ENCODE assay signal across 8 cellular contexts in the genomic region with DNA sequence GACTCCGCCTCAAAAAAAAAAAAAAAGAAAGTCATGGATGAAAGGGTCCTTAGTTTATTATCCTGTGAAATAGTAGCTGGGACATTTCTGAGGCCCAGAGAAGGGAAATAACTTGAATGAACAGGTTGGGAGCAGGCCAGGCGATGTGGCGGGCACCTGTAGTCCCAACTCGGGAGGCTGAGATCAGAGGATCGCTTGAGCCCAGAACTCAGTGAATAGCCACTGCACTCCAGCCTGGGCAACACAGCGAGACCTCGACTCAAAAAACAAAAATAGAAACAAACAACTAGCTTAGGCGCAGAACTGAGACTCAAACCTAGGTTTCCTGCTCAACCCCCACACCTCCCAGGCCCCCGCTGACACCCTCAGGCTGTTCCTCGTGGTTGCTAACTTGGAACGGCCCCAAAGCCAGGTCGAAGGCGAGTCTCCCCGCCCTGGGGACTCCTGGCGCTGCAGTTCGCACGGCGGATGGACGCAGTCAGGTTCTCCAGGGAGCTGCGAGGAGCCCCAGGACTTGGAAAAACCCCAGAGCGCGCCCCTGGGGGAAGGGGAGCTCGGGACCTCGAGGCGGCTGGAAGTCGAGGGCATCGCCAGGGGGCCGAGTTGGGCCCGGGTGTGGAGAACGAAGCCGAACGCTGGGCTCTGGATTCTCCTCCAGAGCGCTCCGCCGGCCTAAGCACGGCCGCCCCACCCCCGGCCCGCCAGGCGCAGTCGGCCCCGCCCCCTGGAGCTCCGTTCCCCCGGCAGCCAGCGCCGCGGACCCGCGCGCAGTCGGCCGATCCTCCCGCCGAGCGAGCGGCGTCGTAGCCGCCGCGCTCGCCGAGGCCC. TPM values are rescaled to one million over a fixed set of nuclear protein-coding genes. Genes with fewer than 3 reads are reported as not detected.
DNase-seq lines count a peak whose midpoint lies in the region; ATAC-seq and TF ChIP-seq lines count a peak whose summit lies in the region.

A gene with protein sequence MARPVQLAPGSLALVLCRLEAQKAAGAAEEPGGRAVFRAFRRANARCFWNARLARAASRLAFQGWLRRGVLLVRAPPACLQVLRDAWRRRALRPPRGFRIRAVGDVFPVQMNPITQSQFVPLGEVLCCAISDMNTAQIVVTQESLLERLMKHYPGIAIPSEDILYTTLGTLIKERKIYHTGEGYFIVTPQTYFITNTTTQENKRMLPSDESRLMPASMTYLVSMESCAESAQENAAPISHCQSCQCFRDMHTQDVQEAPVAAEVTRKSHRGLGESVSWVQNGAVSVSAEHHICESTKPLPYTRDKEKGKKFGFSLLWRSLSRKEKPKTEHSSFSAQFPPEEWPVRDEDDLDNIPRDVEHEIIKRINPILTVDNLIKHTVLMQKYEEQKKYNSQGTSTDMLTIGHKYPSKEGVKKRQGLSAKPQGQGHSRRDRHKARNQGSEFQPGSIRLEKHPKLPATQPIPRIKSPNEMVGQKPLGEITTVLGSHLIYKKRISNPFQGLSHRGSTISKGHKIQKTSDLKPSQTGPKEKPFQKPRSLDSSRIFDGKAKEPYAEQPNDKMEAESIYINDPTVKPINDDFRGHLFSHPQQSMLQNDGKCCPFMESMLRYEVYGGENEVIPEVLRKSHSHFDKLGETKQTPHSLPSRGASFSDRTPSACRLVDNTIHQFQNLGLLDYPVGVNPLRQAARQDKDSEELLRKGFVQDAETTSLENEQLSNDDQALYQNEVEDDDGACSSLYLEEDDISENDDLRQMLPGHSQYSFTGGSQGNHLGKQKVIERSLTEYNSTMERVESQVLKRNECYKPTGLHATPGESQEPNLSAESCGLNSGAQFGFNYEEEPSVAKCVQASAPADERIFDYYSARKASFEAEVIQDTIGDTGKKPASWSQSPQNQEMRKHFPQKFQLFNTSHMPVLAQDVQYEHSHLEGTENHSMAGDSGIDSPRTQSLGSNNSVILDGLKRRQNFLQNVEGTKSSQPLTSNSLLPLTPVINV (plus strand): TSS at position 768 of the 828 bp plus-strand sequence. CDS start 93 bp downstream, outside the sequence.

- peak within 1 kb of the TSS; percentile 81 for H2BK15ac ChIP-seq in neuronal stem cell (ENCODE audit: low read length)

- peaks cover 0 to 8% (median 3%) of the 10 kb centered on the region in 4 donors for H3K4me1 ChIP-seq in Peyer's patch
- peaks cover 3% of the 10 kb centered on the region in 2 donors for H3K4me1 ChIP-seq in neuronal stem cell (ENCODE audit: control insufficient read depth in 2 of 2, insufficient read depth in 1 of 2, low read depth in 1 of 2, low read length in 2 of 2)
- no peaks in the 10 kb centered on the region for H3K4me1 ChIP-seq in testis

- peak within 1 kb of the TSS; percentile 60 for H3K23ac ChIP-seq in neuronal stem cell (ENCODE audit: low read depth, low read length, poor library complexity)

- H2BK5ac ChIP-seq in neuronal stem cell (ENCODE audit: low read length), result peak within 1 kb of the TSS; percentile 66

- H2AK5ac ChIP-seq in neuronal stem cell (ENCODE audit: low read depth, low read length), result peak within 1 kb of the TSS; percentile 86

- WGBS in neuronal stem cell (ENCODE audit: extremely low coverage in 2 of 2, insufficient read length in 2 of 2, insufficient replicate concordance in 1 of 2), 2 donors, result no CpG with 5 or more reads among the region's 63 CpGs
- 5 to 23% methylated on average over 9 to 50 of the region's 63 CpGs for WGBS in testis, 2 donors

- H2BK12ac ChIP-seq in neuronal stem cell (ENCODE audit: low read length), result peak within 1 kb of the TSS; percentile 63

- H3K79me1 ChIP-seq in neuronal stem cell (ENCODE audit: low read depth, low read length), result peaks cover 2% of the 10 kb centered on the region

- peak within 1 kb of the TSS; percentile 96 for H3K4me2 ChIP-seq in neuronal stem cell (ENCODE audit: insufficient read depth, low read length, poor library complexity, severe bottlenecking)

- peak within 1 kb of the TSS; percentile 76 for H2BK120ac ChIP-seq in neuronal stem cell (ENCODE audit: low read depth, low read length)

- no peak for TF ChIP-seq POLR2A in Peyer's patch (IDR thresholded peaks at IDR 0.05)
- no peak for TF ChIP-seq POLR2A in testis (IDR thresholded peaks at IDR 0.05)

- H3K4ac ChIP-seq in neuronal stem cell (ENCODE audit: low read length), result no peak within 1 kb of the TSS

- H3K18ac ChIP-seq in neuronal stem cell (ENCODE audit: low read length), result peak within 1 kb of the TSS; percentile 97

- peak within 1 kb of the TSS in 3 of 4 donors; percentile 30 to 58 (median 55) for H3K27ac ChIP-seq in Peyer's patch
- H3K27ac ChIP-seq in neuronal stem cell (replicated peaks; ENCODE audit: low read length), result peak within 1 kb of the TSS; percentile 61
- no peak within 1 kb of the TSS for H3K27ac ChIP-seq in testis

- TF ChIP-seq CTCF in Peyer's patch (IDR thresholded peaks at IDR 0.05) (no peak), fibroblast of pulmonary artery (IDR thresholded peaks at IDR 0.05; ENCODE audit: low read length, missing control alignments) (no peak), testis (IDR thresholded peaks at IDR 0.05) (no peak)

- H3K27me3 ChIP-seq in Peyer's patch, result no peaks in the 10 kb centered on the region
- no peaks in the 10 kb centered on the region for H3K27me3 ChIP-seq in neuronal stem cell (ENCODE audit: control insufficient read depth in 3 of 3, insufficient read depth in 3 of 3, low read depth in 1 of 3, low read length in 3 of 3)
- no peaks in the 10 kb centered on the region for H3K27me3 ChIP-seq in testis

- H3K4me3 ChIP-seq in Peyer's patch, result peak within 1 kb of the TSS; percentile 46 to 86 (median 66)
- peak within 1 kb of the TSS; percentile 55 for H3K4me3 ChIP-seq in fibroblast of pulmonary artery (replicated peaks; ENCODE audit: low read depth, low read length)
- peak within 1 kb of the TSS; percentile 56 to 87 for H3K4me3 ChIP-seq in neuronal stem cell (ENCODE audit: low read length in 2 of 2)
- H3K4me3 ChIP-seq in testis, result peak within 1 kb of the TSS; percentile 52 to 55

- H4K8ac ChIP-seq in neuronal stem cell (ENCODE audit: low read depth, low read length), result no peak within 1 kb of the TSS

- peak within 1 kb of the TSS; percentile 63 for H3K14ac ChIP-seq in neuronal stem cell (ENCODE audit: low read length)

- H4K91ac ChIP-seq in neuronal stem cell (ENCODE audit: low read depth, low read length, poor library complexity), result no peak within 1 kb of the TSS

- intact Hi-C loops in testis (cut with DNase I; ENCODE audit: low total_unique reads), result no loop called here

- no peaks in the 10 kb centered on the region for H3K9me3 ChIP-seq in Peyer's patch
- no peaks in the 10 kb centered on the region for H3K9me3 ChIP-seq in neuronal stem cell (replicated peaks in 1 of 2; ENCODE audit: control insufficient read depth in 2 of 2, insufficient read depth in 1 of 2, low read depth in 1 of 2, low read length in 2 of 2)
- H3K9me3 ChIP-seq in testis, result no peaks in the 10 kb centered on the region

- H3K9ac ChIP-seq in neuronal stem cell (ENCODE audit: low read depth, low read length, poor library complexity), result peak within 1 kb of the TSS; percentile 86

- H3K36me3 ChIP-seq in Peyer's patch, result no peaks in the 10 kb centered on the region
- H3K36me3 ChIP-seq in neuronal stem cell (replicated peaks in 1 of 2; ENCODE audit: control insufficient read depth in 2 of 2, insufficient read depth in 2 of 2, low read length in 2 of 2), result peaks cover 0 to 2% of the 10 kb centered on the region in 2 donors
- H3K36me3 ChIP-seq in testis (ENCODE audit: low read depth, missing control alignments), result no peaks in the 10 kb centered on the region

- peak within 1 kb of the TSS; percentile 99 for H2AFZ ChIP-seq in neuronal stem cell (ENCODE audit: low read length)

- peak; percentile 54 for ATAC-seq in GM19025 (IDR thresholded peaks at IDR 0.05; ENCODE audit: low read depth, unreplicated experiment)
- ATAC-seq in HG03521 (IDR thresholded peaks at IDR 0.05; ENCODE audit: unreplicated experiment), result peak; percentile 64

- peak; percentile 82 for DNase-seq in AG08396 (ENCODE audit: low spot score)
- DNase-seq in Peyer's patch, result peak; percentile 21 to 81 (median 69)
- peak; percentile 42 for DNase-seq in activated T-helper 9 cell treated with anti-CD3 and anti-CD28 coated beads, Interleukin-2, amount 50 U/mL, for 16 hours (ENCODE audit: low read depth)
- DNase-seq in fibroblast of pulmonary artery (ENCODE audit: low read depth), result peak; percentile 53
- peak; percentile 73 for DNase-seq in neuronal stem cell (ENCODE audit: low spot score)
- peak; percentile 69 for DNase-seq in testis

RNA-seq across cellular contexts. Expression of the gene that starts here (rescaled TPM):
- 10 to 100 TPM in 1 of 4 donors, 1 to 10 TPM in 3; 2.5 to 19.8 (median 3.9) TPM for total RNA-seq in Peyer's patch
- polyA plus RNA-seq in neuronal stem cell (2013, experiment 1 of 2), result 9.7 TPM
- polyA plus RNA-seq in neuronal stem cell (2013, experiment 2 of 2), result 9.7 TPM
- 1 to 10 TPM; 3.8 to 4.6 TPM for total RNA-seq in testis
- polyA plus RNA-seq in testis (ENCODE audit: insufficient read depth, low read depth, low replicate concordance), result 3.2 TPM

Comparison
In these comparisons a context has a peak if more than half of its experiments do, and no peak if none do; other contexts are left out.
1. H3K27ac ChIP-seq: peak in Peyer's patch (3 of 4) and neuronal stem cell (single experiment); none in testis (0 of 2).
2. Peak in every context shown above with its lines, with median percentiles within 50 percentile points of each other: DNase-seq and H3K4me3 ChIP-seq.